ENCODE assay signal across 11 cellular contexts in the genomic region with DNA sequence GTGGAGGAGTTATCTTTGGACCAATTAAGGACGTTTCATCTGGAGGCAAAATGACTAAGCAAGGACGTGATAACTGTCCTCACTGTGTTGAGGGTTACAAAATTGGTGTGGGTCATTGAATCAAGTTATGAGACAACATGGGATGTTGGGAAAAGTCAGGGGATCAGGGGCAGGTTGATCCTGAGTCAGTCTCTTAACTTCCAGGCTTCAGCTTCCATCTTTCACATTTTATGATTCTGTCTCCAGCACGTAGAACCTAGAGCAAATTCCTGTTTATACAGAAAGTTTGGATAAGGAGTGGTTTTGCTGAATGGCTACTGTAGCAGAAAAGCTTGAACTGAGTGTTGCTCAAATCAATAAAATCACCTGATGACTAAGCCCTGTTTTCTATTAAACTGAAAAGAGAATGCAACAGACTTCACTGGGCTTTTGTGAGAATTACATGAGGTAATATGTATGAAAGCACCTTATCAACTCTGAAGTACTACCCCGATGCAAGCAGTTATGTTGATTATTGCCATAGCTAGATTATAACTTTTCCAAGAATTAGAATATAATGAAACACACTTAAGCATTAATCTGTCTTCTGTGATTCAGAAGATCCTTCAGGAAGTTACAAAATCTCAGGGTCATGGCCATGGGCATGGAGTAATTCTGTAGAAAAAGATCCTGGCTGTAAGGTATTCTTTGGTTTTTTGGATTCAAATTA.
DNase-seq lines count a peak whose midpoint lies in the region; ATAC-seq and TF ChIP-seq lines count a peak whose summit lies in the region.
"Had no signal": no experiment of that assay in that cellular context is flagged by ENCODE, and none has a peak within 500 bp of the region (broad histone marks: within the 10 kb centered on the region; RNA-seq: fewer than 3 reads in every experiment).

No MANE protein-coding gene starts in this region.

- peaks cover 70% of the 10 kb centered on the region for H3K4me1 ChIP-seq in body of pancreas
- H3K4me1 ChIP-seq in muscle layer of duodenum (ENCODE audit: control insufficient read depth in 1 of 2, insufficient read depth in 2 of 2, low read length in 2 of 2): peaks cover 55% of the 10 kb centered on the region in 2 donors

- 26 to 30% methylated on average over 4 of the region's 4 CpGs for WGBS in body of pancreas, 2 donors

- H3K4me1 Mint-ChIP-seq in Calu3 (ENCODE audit: low read depth, unreplicated experiment): peaks cover 64% of the 10 kb centered on the region

- no peaks in the 10 kb centered on the region for H3K9me3 ChIP-seq in body of pancreas
- no peaks in the 10 kb centered on the region for H3K9me3 ChIP-seq in muscle layer of duodenum (ENCODE audit: control insufficient read depth in 1 of 2, low read length in 2 of 2)

- H3K4me3 Mint-ChIP-seq in Calu3 (ENCODE audit: low read depth, unreplicated experiment): peak overlapping the region; percentile 41

- no peaks in the 10 kb centered on the region for H3K27me3 Mint-ChIP-seq in Calu3 (ENCODE audit: unreplicated experiment)

- H3K27ac ChIP-seq in body of pancreas: peak overlapping the region in 3 of 4 donors; percentile 20 to 59 (median 32)
- H3K27ac ChIP-seq in muscle layer of duodenum (ENCODE audit: low read length): peak overlapping the region; percentile 64
- H3K27ac ChIP-seq: foreskin keratinocyte had no signal

- no peak for TF ChIP-seq CTCF in Calu3 (IDR thresholded peaks at IDR 0.05; ENCODE audit: unreplicated experiment)
- TF ChIP-seq CTCF in body of pancreas (IDR thresholded peaks at IDR 0.05): no peak

- no TSS peak for BruUV-seq in Calu3 (replicated peaks; lab: Mats Ljungman, UMichigan)

- DNase-seq in Calu3 (no peak), HS-5 (ENCODE audit: low read depth) (peak; percentile 5), body of pancreas (no peak), GDM1 (lab: John Stamatoyannopoulos, UW) (no peak), NCI-H2227 (lab: John Stamatoyannopoulos, UW; ENCODE audit: unreplicated experiment) (no peak), germinal center (ENCODE audit: low spot score) (no peak)
- DNase-seq: DMS53, foreskin keratinocyte, NCI-H510A had no signal

- no peaks in the 10 kb centered on the region for H3K36me3 ChIP-seq in body of pancreas (replicated peaks in 1 of 2; ENCODE audit: insufficient read depth in 1 of 2, low read depth in 2 of 2)
- peaks cover 0 to 4% of the 10 kb centered on the region in 2 donors for H3K36me3 ChIP-seq in muscle layer of duodenum (ENCODE audit: control insufficient read depth in 1 of 2, insufficient read depth in 2 of 2, low read length in 2 of 2)

- no peaks in the 10 kb centered on the region for H3K27me3 ChIP-seq in body of pancreas
- no peaks in the 10 kb centered on the region for H3K27me3 ChIP-seq in muscle layer of duodenum (ENCODE audit: low read depth, low read length)
- H3K27me3 ChIP-seq: foreskin keratinocyte had no signal

- intact Hi-C loops in Calu3 (cut with micrococcal nuclease; ENCODE audit: unreplicated experiment) (loop anchor here (10.0 kb wide), 1 partner anchor 201 kb away; no protein-coding TSS in a partner anchor), body of pancreas (cut with DNase I) (no loop called here)

- peaks cover 18% of the 10 kb centered on the region for H3K36me3 Mint-ChIP-seq in Calu3 (ENCODE audit: insufficient read depth, unreplicated experiment)

- H3K4me3 ChIP-seq in body of pancreas: no peak overlapping the region
- H3K4me3 ChIP-seq in muscle layer of duodenum (ENCODE audit: low read depth in 1 of 2, low read length in 2 of 2): no peak overlapping the region

- H3K27ac Mint-ChIP-seq in Calu3 (ENCODE audit: unreplicated experiment): peak overlapping the region; percentile 90

- no peaks in the 10 kb centered on the region for H3K9me3 Mint-ChIP-seq in Calu3 (ENCODE audit: low read depth, unreplicated experiment)

- ATAC-seq in body of pancreas (peak; percentile 57), HG03280 (IDR thresholded peaks at IDR 0.05; ENCODE audit: unreplicated experiment) (no peak)
- ATAC-seq: foreskin keratinocyte had no signal

- CTCF ChIA-PET in Calu3 (lab: Charles Lee): interaction anchor here (0.9 kb wide), 1 partner anchor 58 kb away, joined by 4 read pairs; no protein-coding TSS in a partner anchor

- TF ChIP-seq POLR2A in body of pancreas (IDR thresholded peaks at IDR 0.05): no peak
